Comparison of ENCODE assay signal across 2 cellular contexts in the genomic region with DNA sequence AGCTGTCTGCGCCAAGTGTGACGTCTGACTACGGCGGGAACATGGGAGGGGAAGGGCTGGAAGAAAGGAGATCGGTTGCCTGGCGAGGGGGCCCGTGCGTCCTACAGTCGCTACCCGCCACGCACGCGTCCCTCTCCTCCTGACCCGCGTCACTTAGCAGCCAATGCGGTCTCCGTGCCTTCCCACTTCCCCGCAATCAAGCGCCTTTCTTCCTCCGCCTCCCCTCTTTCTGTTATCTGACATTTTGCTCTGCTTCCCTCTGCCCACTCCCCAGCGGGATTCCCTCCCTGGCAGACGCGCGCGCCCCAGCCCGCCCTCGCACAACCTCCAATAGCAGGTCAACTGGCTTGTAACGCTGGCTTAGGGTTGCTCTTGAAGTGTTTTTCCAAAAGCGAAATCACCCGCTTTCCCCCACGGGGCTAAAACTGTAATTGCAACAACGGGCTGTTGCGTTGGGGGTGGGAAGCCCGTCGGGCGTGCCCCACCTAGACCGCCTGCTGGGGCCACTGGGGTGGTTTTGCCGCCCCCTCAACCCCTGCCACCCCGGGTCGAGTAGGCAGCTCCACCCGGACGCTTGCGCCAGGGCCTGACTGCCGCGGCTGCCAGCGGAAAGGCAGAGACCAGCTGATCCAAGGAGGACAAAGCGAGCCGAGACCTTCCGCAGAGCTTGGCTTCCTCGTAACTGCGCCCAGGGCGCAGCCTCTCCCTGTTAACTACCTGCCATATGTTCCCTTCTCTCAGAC.
TF ChIP-seq lines count a peak whose summit lies in the region.

No MANE protein-coding gene starts in this region.

TF ChIP-seq in Ishikawa, 13 proteins besides CTCF, POLR2A, EP300 and RAD21 (continued from another document):
- TF ChIP-seq, protein P1, sequence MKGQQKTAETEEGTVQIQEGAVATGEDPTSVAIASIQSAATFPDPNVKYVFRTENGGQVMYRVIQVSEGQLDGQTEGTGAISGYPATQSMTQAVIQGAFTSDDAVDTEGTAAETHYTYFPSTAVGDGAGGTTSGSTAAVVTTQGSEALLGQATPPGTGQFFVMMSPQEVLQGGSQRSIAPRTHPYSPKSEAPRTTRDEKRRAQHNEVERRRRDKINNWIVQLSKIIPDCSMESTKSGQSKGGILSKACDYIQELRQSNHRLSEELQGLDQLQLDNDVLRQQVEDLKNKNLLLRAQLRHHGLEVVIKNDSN (IDR thresholded peaks at IDR 0.05): peak; percentile 3; the same call in 1 of the 2 replicates
- TF ChIP-seq YY1 (IDR thresholded peaks at IDR 0.05; ENCODE audit: low read depth) (no peak), CEBPB (IDR thresholded peaks at IDR 0.05) (peak; percentile 59; the same call in 1 of the 2 replicates), ZBTB7A (IDR thresholded peaks at IDR 0.05; ENCODE audit: low read depth) (peak; percentile 38), EGR1 (IDR thresholded peaks at IDR 0.05) (peak; percentile 73), TEAD4 (IDR thresholded peaks at IDR 0.05) (no peak; the same call in 1 of the 2 replicates), TCF12 (IDR thresholded peaks at IDR 0.05; ENCODE audit: low read depth) (no peak), CREB1 (IDR thresholded peaks at IDR 0.05; ENCODE audit: low read depth) (no peak)
- TF ChIP-seq, protein P2, sequence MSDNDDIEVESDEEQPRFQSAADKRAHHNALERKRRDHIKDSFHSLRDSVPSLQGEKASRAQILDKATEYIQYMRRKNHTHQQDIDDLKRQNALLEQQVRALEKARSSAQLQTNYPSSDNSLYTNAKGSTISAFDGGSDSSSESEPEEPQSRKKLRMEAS (IDR thresholded peaks at IDR 0.05): peak; percentile 58; the same call in 1 of the 2 replicates
- TF ChIP-seq, protein P3, sequence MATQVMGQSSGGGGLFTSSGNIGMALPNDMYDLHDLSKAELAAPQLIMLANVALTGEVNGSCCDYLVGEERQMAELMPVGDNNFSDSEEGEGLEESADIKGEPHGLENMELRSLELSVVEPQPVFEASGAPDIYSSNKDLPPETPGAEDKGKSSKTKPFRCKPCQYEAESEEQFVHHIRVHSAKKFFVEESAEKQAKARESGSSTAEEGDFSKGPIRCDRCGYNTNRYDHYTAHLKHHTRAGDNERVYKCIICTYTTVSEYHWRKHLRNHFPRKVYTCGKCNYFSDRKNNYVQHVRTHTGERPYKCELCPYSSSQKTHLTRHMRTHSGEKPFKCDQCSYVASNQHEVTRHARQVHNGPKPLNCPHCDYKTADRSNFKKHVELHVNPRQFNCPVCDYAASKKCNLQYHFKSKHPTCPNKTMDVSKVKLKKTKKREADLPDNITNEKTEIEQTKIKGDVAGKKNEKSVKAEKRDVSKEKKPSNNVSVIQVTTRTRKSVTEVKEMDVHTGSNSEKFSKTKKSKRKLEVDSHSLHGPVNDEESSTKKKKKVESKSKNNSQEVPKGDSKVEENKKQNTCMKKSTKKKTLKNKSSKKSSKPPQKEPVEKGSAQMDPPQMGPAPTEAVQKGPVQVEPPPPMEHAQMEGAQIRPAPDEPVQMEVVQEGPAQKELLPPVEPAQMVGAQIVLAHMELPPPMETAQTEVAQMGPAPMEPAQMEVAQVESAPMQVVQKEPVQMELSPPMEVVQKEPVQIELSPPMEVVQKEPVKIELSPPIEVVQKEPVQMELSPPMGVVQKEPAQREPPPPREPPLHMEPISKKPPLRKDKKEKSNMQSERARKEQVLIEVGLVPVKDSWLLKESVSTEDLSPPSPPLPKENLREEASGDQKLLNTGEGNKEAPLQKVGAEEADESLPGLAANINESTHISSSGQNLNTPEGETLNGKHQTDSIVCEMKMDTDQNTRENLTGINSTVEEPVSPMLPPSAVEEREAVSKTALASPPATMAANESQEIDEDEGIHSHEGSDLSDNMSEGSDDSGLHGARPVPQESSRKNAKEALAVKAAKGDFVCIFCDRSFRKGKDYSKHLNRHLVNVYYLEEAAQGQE (IDR thresholded peaks at IDR 0.05; ENCODE audit: low read depth): no peak
TF ChIP-seq in Ishikawa: peak in this region for 7.

TF ChIP-seq in GM12878, 131 proteins besides CTCF, POLR2A, EP300 and RAD21 (continued from another document and continues in another):
- TF ChIP-seq, protein P4, sequence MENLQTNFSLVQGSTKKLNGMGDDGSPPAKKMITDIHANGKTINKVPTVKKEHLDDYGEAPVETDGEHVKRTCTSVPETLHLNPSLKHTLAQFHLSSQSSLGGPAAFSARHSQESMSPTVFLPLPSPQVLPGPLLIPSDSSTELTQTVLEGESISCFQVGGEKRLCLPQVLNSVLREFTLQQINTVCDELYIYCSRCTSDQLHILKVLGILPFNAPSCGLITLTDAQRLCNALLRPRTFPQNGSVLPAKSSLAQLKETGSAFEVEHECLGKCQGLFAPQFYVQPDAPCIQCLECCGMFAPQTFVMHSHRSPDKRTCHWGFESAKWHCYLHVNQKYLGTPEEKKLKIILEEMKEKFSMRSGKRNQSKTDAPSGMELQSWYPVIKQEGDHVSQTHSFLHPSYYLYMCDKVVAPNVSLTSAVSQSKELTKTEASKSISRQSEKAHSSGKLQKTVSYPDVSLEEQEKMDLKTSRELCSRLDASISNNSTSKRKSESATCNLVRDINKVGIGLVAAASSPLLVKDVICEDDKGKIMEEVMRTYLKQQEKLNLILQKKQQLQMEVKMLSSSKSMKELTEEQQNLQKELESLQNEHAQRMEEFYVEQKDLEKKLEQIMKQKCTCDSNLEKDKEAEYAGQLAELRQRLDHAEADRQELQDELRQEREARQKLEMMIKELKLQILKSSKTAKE (IDR thresholded peaks at IDR 0.05; ENCODE audit: low read depth, poor library complexity, severe bottlenecking): no peak
- TF ChIP-seq GABPA (IDR thresholded peaks at IDR 0.05; ENCODE audit: low read depth) (no peak), EED (IDR thresholded peaks at IDR 0.05; ENCODE audit: low read depth) (peak; percentile 61), YBX1 (IDR thresholded peaks at IDR 0.05) (no peak), PAX8 (IDR thresholded peaks at IDR 0.05) (no peak), JUND (IDR thresholded peaks at IDR 0.05; ENCODE audit: low read depth, low read length) (no peak), ZZZ3 (IDR thresholded peaks at IDR 0.05; ENCODE audit: control insufficient read depth, insufficient read length, low read depth) (no peak), CREM (IDR thresholded peaks at IDR 0.05; ENCODE audit: low read depth) (peak; percentile 43; the same call in 1 of the 2 replicates), ZNF384 (IDR thresholded peaks at IDR 0.05; ENCODE audit: borderline replicate concordance, low read depth, low read length) (no peak), IRF4 (IDR thresholded peaks at IDR 0.05; ENCODE audit: low read depth, low read length) (no peak), POLR2AphosphoS2 (IDR thresholded peaks at IDR 0.05; ENCODE audit: low read depth, low read length) (no peak), STAT3 (IDR thresholded peaks at IDR 0.05; ENCODE audit: low read depth, low read length) (no peak), BRCA1 (IDR thresholded peaks at IDR 0.05; ENCODE audit: low read depth, low read length) (no peak), YY1 (IDR thresholded peaks at IDR 0.05; ENCODE audit: low read depth, low read length) (no peak), NRF1 (conservative IDR thresholded peaks at IDR 0.05; ENCODE audit: low read depth, low read length) (no peak), NR2C2 (IDR thresholded peaks at IDR 0.05; ENCODE audit: borderline replicate concordance, control insufficient read depth, insufficient read length, low read depth) (no peak), RAD51 (IDR thresholded peaks at IDR 0.05) (no peak), ESRRA (IDR thresholded peaks at IDR 0.05; ENCODE audit: low read length) (no peak), STAT1 (conservative IDR thresholded peaks at IDR 0.05) (no peak), IKZF2 (IDR thresholded peaks at IDR 0.05) (peak in 1 of 2 experiments; percentile 25; a peak in 2 of 4 replicates), KDM1A (IDR thresholded peaks at IDR 0.05; ENCODE audit: borderline replicate concordance) (no peak)
- TF ChIP-seq, protein P5, sequence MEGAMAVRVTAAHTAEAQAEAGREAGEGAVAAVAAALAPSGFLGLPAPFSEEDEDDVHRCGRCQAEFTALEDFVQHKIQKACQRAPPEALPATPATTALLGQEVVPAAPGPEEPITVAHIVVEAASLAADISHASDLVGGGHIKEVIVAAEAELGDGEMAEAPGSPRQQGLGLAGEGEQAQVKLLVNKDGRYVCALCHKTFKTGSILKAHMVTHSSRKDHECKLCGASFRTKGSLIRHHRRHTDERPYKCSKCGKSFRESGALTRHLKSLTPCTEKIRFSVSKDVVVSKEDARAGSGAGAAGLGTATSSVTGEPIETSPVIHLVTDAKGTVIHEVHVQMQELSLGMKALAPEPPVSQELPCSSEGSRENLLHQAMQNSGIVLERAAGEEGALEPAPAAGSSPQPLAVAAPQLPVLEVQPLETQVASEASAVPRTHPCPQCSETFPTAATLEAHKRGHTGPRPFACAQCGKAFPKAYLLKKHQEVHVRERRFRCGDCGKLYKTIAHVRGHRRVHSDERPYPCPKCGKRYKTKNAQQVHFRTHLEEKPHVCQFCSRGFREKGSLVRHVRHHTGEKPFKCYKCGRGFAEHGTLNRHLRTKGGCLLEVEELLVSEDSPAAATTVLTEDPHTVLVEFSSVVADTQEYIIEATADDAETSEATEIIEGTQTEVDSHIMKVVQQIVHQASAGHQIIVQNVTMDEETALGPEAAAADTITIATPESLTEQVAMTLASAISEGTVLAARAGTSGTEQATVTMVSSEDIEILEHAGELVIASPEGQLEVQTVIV (IDR thresholded peaks at IDR 0.05; ENCODE audit: borderline replicate concordance, partially characterized antibody): no peak
- TF ChIP-seq, protein P6, sequence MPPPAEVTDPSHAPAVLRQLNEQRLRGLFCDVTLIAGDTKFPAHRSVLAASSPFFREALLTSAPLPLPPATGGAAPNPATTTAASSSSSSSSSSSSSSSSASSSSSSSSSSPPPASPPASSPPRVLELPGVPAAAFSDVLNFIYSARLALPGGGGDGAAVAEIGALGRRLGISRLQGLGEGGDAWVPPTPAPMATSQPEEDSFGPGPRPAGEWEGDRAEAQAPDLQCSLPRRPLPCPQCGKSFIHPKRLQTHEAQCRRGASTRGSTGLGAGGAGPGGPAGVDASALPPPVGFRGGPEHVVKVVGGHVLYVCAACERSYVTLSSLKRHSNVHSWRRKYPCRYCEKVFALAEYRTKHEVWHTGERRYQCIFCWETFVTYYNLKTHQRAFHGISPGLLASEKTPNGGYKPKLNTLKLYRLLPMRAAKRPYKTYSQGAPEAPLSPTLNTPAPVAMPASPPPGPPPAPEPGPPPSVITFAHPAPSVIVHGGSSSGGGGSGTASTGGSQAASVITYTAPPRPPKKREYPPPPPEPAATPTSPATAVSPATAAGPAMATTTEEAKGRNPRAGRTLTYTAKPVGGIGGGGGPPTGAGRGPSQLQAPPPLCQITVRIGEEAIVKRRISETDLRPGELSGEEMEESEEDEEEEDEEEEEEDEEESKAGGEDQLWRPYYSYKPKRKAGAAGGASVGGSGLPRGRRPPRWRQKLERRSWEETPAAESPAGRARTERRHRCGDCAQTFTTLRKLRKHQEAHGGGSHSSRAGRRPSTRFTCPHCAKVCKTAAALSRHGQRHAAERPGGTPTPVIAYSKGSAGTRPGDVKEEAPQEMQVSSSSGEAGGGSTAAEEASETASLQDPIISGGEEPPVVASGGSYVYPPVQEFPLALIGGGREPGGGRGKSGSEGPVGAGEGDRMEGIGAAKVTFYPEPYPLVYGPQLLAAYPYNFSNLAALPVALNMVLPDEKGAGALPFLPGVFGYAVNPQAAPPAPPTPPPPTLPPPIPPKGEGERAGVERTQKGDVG (CRISPR knock-in tag; IDR thresholded peaks at IDR 0.05): no peak
- TF ChIP-seq, protein P1 (IDR thresholded peaks at IDR 0.05; ENCODE audit: borderline replicate concordance, extremely low read length, insufficient read depth, low read depth, low read length): no peak
- TF ChIP-seq, protein P7, sequence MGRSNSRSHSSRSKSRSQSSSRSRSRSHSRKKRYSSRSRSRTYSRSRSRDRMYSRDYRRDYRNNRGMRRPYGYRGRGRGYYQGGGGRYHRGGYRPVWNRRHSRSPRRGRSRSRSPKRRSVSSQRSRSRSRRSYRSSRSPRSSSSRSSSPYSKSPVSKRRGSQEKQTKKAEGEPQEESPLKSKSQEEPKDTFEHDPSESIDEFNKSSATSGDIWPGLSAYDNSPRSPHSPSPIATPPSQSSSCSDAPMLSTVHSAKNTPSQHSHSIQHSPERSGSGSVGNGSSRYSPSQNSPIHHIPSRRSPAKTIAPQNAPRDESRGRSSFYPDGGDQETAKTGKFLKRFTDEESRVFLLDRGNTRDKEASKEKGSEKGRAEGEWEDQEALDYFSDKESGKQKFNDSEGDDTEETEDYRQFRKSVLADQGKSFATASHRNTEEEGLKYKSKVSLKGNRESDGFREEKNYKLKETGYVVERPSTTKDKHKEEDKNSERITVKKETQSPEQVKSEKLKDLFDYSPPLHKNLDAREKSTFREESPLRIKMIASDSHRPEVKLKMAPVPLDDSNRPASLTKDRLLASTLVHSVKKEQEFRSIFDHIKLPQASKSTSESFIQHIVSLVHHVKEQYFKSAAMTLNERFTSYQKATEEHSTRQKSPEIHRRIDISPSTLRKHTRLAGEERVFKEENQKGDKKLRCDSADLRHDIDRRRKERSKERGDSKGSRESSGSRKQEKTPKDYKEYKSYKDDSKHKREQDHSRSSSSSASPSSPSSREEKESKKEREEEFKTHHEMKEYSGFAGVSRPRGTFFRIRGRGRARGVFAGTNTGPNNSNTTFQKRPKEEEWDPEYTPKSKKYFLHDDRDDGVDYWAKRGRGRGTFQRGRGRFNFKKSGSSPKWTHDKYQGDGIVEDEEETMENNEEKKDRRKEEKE (IDR thresholded peaks at IDR 0.05): no peak
- TF ChIP-seq, protein P8, sequence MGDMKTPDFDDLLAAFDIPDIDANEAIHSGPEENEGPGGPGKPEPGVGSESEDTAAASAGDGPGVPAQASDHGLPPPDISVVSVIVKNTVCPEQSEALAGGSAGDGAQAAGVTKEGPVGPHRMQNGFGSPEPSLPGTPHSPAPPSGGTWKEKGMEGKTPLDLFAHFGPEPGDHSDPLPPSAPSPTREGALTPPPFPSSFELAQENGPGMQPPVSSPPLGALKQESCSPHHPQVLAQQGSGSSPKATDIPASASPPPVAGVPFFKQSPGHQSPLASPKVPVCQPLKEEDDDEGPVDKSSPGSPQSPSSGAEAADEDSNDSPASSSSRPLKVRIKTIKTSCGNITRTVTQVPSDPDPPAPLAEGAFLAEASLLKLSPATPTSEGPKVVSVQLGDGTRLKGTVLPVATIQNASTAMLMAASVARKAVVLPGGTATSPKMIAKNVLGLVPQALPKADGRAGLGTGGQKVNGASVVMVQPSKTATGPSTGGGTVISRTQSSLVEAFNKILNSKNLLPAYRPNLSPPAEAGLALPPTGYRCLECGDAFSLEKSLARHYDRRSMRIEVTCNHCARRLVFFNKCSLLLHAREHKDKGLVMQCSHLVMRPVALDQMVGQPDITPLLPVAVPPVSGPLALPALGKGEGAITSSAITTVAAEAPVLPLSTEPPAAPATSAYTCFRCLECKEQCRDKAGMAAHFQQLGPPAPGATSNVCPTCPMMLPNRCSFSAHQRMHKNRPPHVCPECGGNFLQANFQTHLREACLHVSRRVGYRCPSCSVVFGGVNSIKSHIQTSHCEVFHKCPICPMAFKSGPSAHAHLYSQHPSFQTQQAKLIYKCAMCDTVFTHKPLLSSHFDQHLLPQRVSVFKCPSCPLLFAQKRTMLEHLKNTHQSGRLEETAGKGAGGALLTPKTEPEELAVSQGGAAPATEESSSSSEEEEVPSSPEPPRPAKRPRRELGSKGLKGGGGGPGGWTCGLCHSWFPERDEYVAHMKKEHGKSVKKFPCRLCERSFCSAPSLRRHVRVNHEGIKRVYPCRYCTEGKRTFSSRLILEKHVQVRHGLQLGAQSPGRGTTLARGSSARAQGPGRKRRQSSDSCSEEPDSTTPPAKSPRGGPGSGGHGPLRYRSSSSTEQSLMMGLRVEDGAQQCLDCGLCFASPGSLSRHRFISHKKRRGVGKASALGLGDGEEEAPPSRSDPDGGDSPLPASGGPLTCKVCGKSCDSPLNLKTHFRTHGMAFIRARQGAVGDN (IDR thresholded peaks at IDR 0.05): peak; percentile 11; the same call in 1 of the 2 replicates
